ENCODE assay signal across 1 cellular context in the genomic region with DNA sequence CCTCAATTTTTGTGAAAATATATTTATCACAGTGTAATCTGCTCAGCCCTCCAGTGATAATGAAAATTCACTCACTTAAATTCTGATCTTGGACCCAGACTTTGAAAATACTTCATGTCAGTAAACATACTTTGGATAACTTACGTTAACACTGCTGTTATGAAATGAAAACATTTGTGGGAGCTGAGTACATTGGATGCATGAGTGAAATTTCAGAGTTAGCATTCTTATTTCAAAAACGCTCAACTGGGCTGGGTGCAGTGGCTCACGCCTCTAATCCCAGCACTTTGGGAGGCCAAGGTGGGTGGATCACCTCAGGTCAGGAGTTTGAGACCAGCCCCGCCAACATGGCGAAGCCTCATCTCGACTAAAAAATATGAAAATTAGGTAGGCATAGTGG.
TF ChIP-seq lines count a peak whose summit lies in the region.

No MANE protein-coding gene starts in this region.

TF ChIP-seq in WTC11, 78 proteins besides CTCF, POLR2A, EP300 and RAD21 (continued from another document):
- TF ChIP-seq, protein P1, sequence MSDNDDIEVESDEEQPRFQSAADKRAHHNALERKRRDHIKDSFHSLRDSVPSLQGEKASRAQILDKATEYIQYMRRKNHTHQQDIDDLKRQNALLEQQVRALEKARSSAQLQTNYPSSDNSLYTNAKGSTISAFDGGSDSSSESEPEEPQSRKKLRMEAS (CRISPR knock-in tag; IDR thresholded peaks at IDR 0.05): no peak
- no peak for TF ChIP-seq ETV6 (CRISPR knock-in tag; IDR thresholded peaks at IDR 0.05)
TF ChIP-seq in WTC11: peak in this region for 0.
